Comparison of ENCODE assay signal across 8 cellular contexts in the genomic region with DNA sequence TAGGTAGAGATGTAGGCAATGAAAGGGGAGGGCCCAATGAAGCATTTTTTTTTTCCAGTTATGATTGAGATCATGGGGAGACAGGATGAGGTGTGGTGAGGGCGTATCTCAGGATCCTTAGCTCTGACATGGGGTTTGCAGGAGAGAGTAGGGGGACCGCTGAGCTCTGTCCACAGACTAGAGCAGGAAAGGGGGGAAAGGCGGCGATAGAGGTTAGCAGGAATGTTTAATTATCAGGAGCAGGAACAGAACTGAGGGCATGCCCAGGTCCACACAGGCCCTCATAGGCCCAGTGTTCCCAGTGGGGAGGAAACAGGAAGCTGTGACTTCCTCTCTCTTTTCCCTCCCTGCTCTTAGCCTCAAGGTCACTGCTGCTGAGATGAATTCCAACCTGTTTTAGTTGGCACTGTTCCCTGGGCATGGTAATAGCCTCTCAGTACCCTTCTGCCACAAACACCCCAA. TPM values are rescaled to one million over a fixed set of nuclear protein-coding genes. Genes with fewer than 3 reads are reported as not detected.
DNase-seq lines count a peak whose midpoint lies in the region; ATAC-seq, FAIRE-seq and TF ChIP-seq lines count a peak whose summit lies in the region.

No MANE protein-coding gene starts in this region.

- DNase-seq in DMS53 treated with DMSO at 0.1 percent for 48 hours (lab: John Stamatoyannopoulos, UW; ENCODE audit: unreplicated experiment), result peak; percentile 36
- DNase-seq in NCI-H1092 (lab: John Stamatoyannopoulos, UW), result peak; percentile 45
- peak; percentile 27 for DNase-seq in astrocyte (ENCODE audit: low read depth)
- peak; percentile 46 to 68 for DNase-seq in left colon
- peak; percentile 63 for DNase-seq in transverse colon
- no peak for DNase-seq in HuH-7.5 (ENCODE audit: low spot score)
- DNase-seq in NCI-H524 treated with DMSO at 0.1 percent for 48 hours (lab: John Stamatoyannopoulos, UW), result no peak

- H3K27me3 ChIP-seq in astrocyte (ENCODE audit: insufficient read depth, low read length) (no peaks in the 10 kb centered on the region), transverse colon (no peaks in the 10 kb centered on the region)

- in situ Hi-C loops in transverse colon (cut with MboI; ENCODE audit: low pct_ligation_motif_present in 1 of 4, low pct_unique_long_range_greater_than_20kb in 1 of 4, low sequenced_read_pairs in 3 of 4), result no loop called here

- no peaks in the 10 kb centered on the region for H3K27me3 Mint-ChIP-seq in astrocyte (ENCODE audit: low read depth, unreplicated experiment)

- peak overlapping the region; percentile 18 for H3K9ac ChIP-seq in astrocyte (ENCODE audit: low read length)

- peak overlapping the region; percentile 78 for H3K27ac Mint-ChIP-seq in astrocyte (ENCODE audit: unreplicated experiment)

- H3K4me1 Mint-ChIP-seq in astrocyte (ENCODE audit: low read depth, unreplicated experiment), result peaks cover 13% of the 10 kb centered on the region

- no peak overlapping the region for H2AFZ ChIP-seq in astrocyte (ENCODE audit: low read depth, low read length)

- ATAC-seq in left colon (peak; percentile 65), HG03139 (IDR thresholded peaks at IDR 0.05; ENCODE audit: unreplicated experiment) (no peak)

- H3K4me3 ChIP-seq in astrocyte (ENCODE audit: insufficient read depth, low read depth, low read length) (no peak overlapping the region), transverse colon (peak overlapping the region in 1 of 4 donors; percentile 36)

- no peak for TF ChIP-seq CTCF in astrocyte (IDR thresholded peaks at IDR 0.05; ENCODE audit: insufficient read depth, low read depth, low read length)
- TF ChIP-seq CTCF in transverse colon (IDR thresholded peaks at IDR 0.05), result no peak

- FAIRE-seq in astrocyte (lab: Jason Lieb, UNC), result no peak

- H3K79me2 ChIP-seq in astrocyte (ENCODE audit: insufficient read depth, low read length), result no peaks in the 10 kb centered on the region

- TF ChIP-seq EP300 in transverse colon (IDR thresholded peaks at IDR 0.05; ENCODE audit: low read depth), result no peak

- no peaks in the 10 kb centered on the region for H4K20me1 ChIP-seq in astrocyte (ENCODE audit: insufficient read depth, low read length)

- 30% methylated on average over 4 of the region's 4 CpGs; no CpG with 5 or more reads in 1 of the 2 donors for WGBS in transverse colon (ENCODE audit: low coverage in 1 of 2), 2 donors

- H3K36me3 ChIP-seq in astrocyte (ENCODE audit: insufficient read depth, low read length), result peaks cover 2% of the 10 kb centered on the region
- no peaks in the 10 kb centered on the region for H3K36me3 ChIP-seq in transverse colon

- H3K9me3 ChIP-seq in astrocyte (ENCODE audit: insufficient read depth, low read depth, low read length) (no peaks in the 10 kb centered on the region), transverse colon (no peaks in the 10 kb centered on the region)

- intact Hi-C loops in left colon (cut with DNase I, micrococcal nuclease), result no loop called here
- intact Hi-C loops in transverse colon (cut with DNase I; ENCODE audit: low total_unique reads), result no loop called here

- no peak for TF ChIP-seq POLR2A in transverse colon (IDR thresholded peaks at IDR 0.05)

- no peak overlapping the region for H3K27ac ChIP-seq in astrocyte (ENCODE audit: low read depth, low read length)
- H3K27ac ChIP-seq in transverse colon, result peak overlapping the region; percentile 89 to 92 (median 90)

- H3K4me1 ChIP-seq in astrocyte (ENCODE audit: insufficient read depth, low read length) (peaks cover 28% of the 10 kb centered on the region), transverse colon (peaks cover 35 to 70% (median 58%) of the 10 kb centered on the region in 4 donors)

- no peaks in the 10 kb centered on the region for H3K36me3 Mint-ChIP-seq in astrocyte (ENCODE audit: low read depth, unreplicated experiment)

- peak overlapping the region; percentile 27 for H3K4me3 Mint-ChIP-seq in astrocyte (ENCODE audit: unreplicated experiment)

- H3K4me2 ChIP-seq in astrocyte (ENCODE audit: low read length), result peak overlapping the region; percentile 19

- H3K9me3 Mint-ChIP-seq in astrocyte (ENCODE audit: unreplicated experiment), result no peaks in the 10 kb centered on the region

RNA-seq across cellular contexts. Expression of a gene that starts 0.9 kb away (rescaled TPM):
- total RNA-seq in astrocyte (not detected in 2 replicates), left colon (1 to 10 TPM; 5.2 to 5.6 TPM), transverse colon (10 to 100 TPM in 1 of 4 donors, 1 to 10 TPM in 2, under 1 TPM in 1; 0.80 to 11.6 (median 2.5) TPM)

RNA-seq across cellular contexts. Expression of a gene that starts 6.3 kb away (rescaled TPM):
- total RNA-seq in astrocyte (44.6 and 48.2 TPM in 2 replicates), left colon (10 to 100 TPM; 45.6 to 54.1 TPM), transverse colon (100 to 1,000 TPM in 2 of 4 donors, 10 to 100 TPM in 2; 76.2 to 158 (median 98.7) TPM)

RNA-seq across cellular contexts. Expression of a gene that starts 29.4 kb away (rescaled TPM):
- total RNA-seq in astrocyte, result 59.4 and 63.2 TPM in 2 replicates
- total RNA-seq in left colon, result 10 to 100 TPM; 21.5 to 26.3 TPM
- 10 to 100 TPM in 3 of 4 donors, 1 to 10 TPM in 1; 6.4 to 23.7 (median 17.0) TPM for total RNA-seq in transverse colon

RNA-seq across cellular contexts. Expression of a gene that starts 37.8 kb away (rescaled TPM):
- total RNA-seq in astrocyte, result 98.3 and 99.3 TPM in 2 replicates
- total RNA-seq in left colon, result 100 to 1,000 TPM in 1 of 2 donors, 10 to 100 TPM in 1; 99.3 to 103 TPM
- 100 to 1,000 TPM; 107 to 244 (median 169) TPM for total RNA-seq in transverse colon

Comparison
In these comparisons a context has a peak if more than half of its experiments do, and no peak if none do; other contexts are left out.
1. DNase-seq: peak in DMS53 treated with DMSO at 0.1 percent for 48 hours (single experiment), NCI-H1092 (single experiment), astrocyte (single experiment), left colon (2 of 2) and transverse colon (single experiment); none in HuH-7.5 (single experiment) and NCI-H524 treated with DMSO at 0.1 percent for 48 hours (single experiment).